ENCODE assay signal across 8 cellular contexts in the genomic region with DNA sequence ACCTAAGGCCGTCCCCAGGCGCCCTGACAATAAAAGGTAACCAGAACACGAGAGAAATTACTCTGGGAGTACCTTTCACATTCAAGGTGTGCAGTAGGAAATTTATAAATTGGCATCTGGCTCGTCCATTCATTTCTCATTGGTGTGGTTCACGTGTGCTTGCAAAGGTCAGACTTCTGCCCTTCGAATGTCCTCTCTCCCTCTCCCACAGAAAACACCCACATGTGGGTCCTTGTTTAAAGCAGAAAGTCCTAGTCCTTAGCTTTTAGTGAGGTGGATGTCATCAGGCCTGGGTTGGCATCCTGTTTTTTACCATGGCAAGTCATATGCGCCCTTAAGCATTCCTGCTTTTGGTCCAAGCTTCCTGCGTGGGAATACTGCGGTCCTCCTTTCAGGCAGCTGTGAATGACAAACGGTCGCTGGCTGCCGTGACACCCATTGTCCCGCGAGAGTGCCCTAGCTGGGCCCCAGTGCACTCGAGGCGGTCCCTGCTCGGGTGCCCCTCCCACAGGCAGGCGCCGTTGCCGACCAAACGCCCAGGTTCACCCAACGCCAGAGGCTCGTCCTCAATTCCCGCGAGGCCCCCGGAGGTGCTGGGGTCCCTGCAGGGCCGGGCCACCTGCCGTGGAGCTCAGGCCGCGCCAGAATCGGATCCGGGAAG. TPM values are rescaled to one million over a fixed set of nuclear protein-coding genes. Genes with fewer than 3 reads are reported as not detected.
DNase-seq lines count a peak whose midpoint lies in the region; TF ChIP-seq lines count a peak whose summit lies in the region.

A gene (plus strand): TSS at position 531 of the 661 bp plus-strand sequence. CDS start 140 bp downstream, outside the sequence.

- H3K4me1 ChIP-seq in MM.1S (ENCODE audit: low read length) (peaks cover 14% of the 10 kb centered on the region), osteoblast (ENCODE audit: insufficient read depth, low read length) (peaks cover 22% of the 10 kb centered on the region), thyroid gland (peaks cover 42 to 49% of the 10 kb centered on the region in 2 donors)

- no peaks in the 10 kb centered on the region for H3F3A ChIP-seq in MM.1S (ENCODE audit: insufficient read depth, low read length)

- H3K4me2 ChIP-seq in MM.1S (ENCODE audit: low read depth, low read length) (peak within 1 kb of the TSS; percentile 100), osteoblast (ENCODE audit: insufficient read depth, low read length) (peak within 1 kb of the TSS; percentile 76)

- no peaks in the 10 kb centered on the region for H3K36me3 ChIP-seq in MM.1S (replicated peaks; ENCODE audit: insufficient read depth, low read length)
- no peaks in the 10 kb centered on the region for H3K36me3 ChIP-seq in osteoblast (ENCODE audit: insufficient read depth, low read length)
- H3K36me3 ChIP-seq in thyroid gland: no peaks in the 10 kb centered on the region

- H3K36me3 Mint-ChIP-seq in activated naive CD4-positive, alpha-beta T cell treated with anti-CD3 and anti-CD28 coated beads, Interleukin-2, amount 10 ng/mL, durations not matched to agents 7 days and 5 days: peaks cover 33% of the 10 kb centered on the region

- H3K9me3 Mint-ChIP-seq in activated naive CD4-positive, alpha-beta T cell treated with anti-CD3 and anti-CD28 coated beads, Interleukin-2, amount 10 ng/mL, durations not matched to agents 7 days and 5 days: peaks cover 4% of the 10 kb centered on the region

- H3K4me1 Mint-ChIP-seq in activated naive CD4-positive, alpha-beta T cell treated with anti-CD3 and anti-CD28 coated beads, Interleukin-2, amount 10 ng/mL, durations not matched to agents 7 days and 5 days: peaks cover 54% of the 10 kb centered on the region

- peak within 1 kb of the TSS; percentile 93 for H3K27ac Mint-ChIP-seq in activated naive CD4-positive, alpha-beta T cell treated with anti-CD3 and anti-CD28 coated beads, Interleukin-2, amount 10 ng/mL, durations not matched to agents 7 days and 5 days

- H3K4me3 Mint-ChIP-seq in activated naive CD4-positive, alpha-beta T cell treated with anti-CD3 and anti-CD28 coated beads, Interleukin-2, amount 10 ng/mL, durations not matched to agents 7 days and 5 days: peak within 1 kb of the TSS; percentile 94

- no peaks in the 10 kb centered on the region for H3K9me2 ChIP-seq in MM.1S (replicated peaks; ENCODE audit: insufficient read depth, low read length)

- H3K27ac ChIP-seq in MM.1S (ENCODE audit: low read length): peak within 1 kb of the TSS; percentile 56; the same call in 1 of the 2 replicates
- peak within 1 kb of the TSS; percentile 84 for H3K27ac ChIP-seq in osteoblast (ENCODE audit: low read depth, low read length)
- H3K27ac ChIP-seq in thyroid gland: peak within 1 kb of the TSS; percentile 52 to 60 (median 58)

- peak; percentile 60 for DNase-seq in GM04503 (ENCODE audit: low read depth)
- peak; percentile 79 for DNase-seq in HCEC 1CT
- peak; percentile 87 for DNase-seq in MM.1S
- DNase-seq in SK-N-DZ (ENCODE audit: low spot score): peak; percentile 76
- DNase-seq in activated naive CD4-positive, alpha-beta T cell treated with anti-CD3 and anti-CD28 coated beads, Interleukin-2, amount 10 ng/mL, durations not matched to agents 7 days and 5 days: peak; percentile 89
- DNase-seq in globus pallidus (ENCODE audit: low spot score): peak; percentile 80
- DNase-seq in osteoblast (ENCODE audit: insufficient read length, low spot score, missing footprints): peak; percentile 95
- peak; percentile 94 for DNase-seq in thyroid gland

- H3K27me3 Mint-ChIP-seq in activated naive CD4-positive, alpha-beta T cell treated with anti-CD3 and anti-CD28 coated beads, Interleukin-2, amount 10 ng/mL, durations not matched to agents 7 days and 5 days: no peaks in the 10 kb centered on the region

- intact Hi-C loops in thyroid gland (cut with DNase I): no loop called here

- H3K9ac ChIP-seq in MM.1S (ENCODE audit: low read length): peak within 1 kb of the TSS; percentile 84

- H3K27me3 ChIP-seq in MM.1S (replicated peaks; ENCODE audit: insufficient read depth, low read length): no peaks in the 10 kb centered on the region
- no peaks in the 10 kb centered on the region for H3K27me3 ChIP-seq in osteoblast (ENCODE audit: insufficient read depth, low read length)
- no peaks in the 10 kb centered on the region for H3K27me3 ChIP-seq in thyroid gland

- CTCF ChIA-PET in activated naive CD4-positive, alpha-beta T cell treated with anti-CD3 and anti-CD28 coated beads, Interleukin-2, amount 10 ng/mL, durations not matched to agents 7 days and 5 days (lab: Charles Lee): interaction anchor here (1.2 to 1.9 kb wide), 3 partner anchors 15 to 434 kb away, joined by 3 to 7 read pairs (median 6); no protein-coding TSS in a partner anchor

- H3K4me3 ChIP-seq in MM.1S (ENCODE audit: low read length) (peak within 1 kb of the TSS; percentile 87), osteoblast (ENCODE audit: insufficient read depth, low read length) (peak within 1 kb of the TSS; percentile 80), thyroid gland (replicated peaks in 1 of 3) (peak within 1 kb of the TSS; percentile 45 to 69 (median 63))

- WGBS in thyroid gland, 2 donors: 17 to 31% methylated on average over 7 to 12 of the region's 32 CpGs

- no peaks in the 10 kb centered on the region for H3K9me3 ChIP-seq in MM.1S (replicated peaks; ENCODE audit: insufficient read depth, low read length)
- no peaks in the 10 kb centered on the region for H3K9me3 ChIP-seq in osteoblast (ENCODE audit: low read depth, low read length)
- H3K9me3 ChIP-seq in thyroid gland: no peaks in the 10 kb centered on the region

- H4K20me1 ChIP-seq in MM.1S (ENCODE audit: insufficient read depth, low read length) (no peaks in the 10 kb centered on the region), osteoblast (ENCODE audit: insufficient read depth, low read length) (peaks cover 17% of the 10 kb centered on the region)

- H2AFZ ChIP-seq in MM.1S (ENCODE audit: low read length) (peak within 1 kb of the TSS; percentile 91), osteoblast (ENCODE audit: low read length) (peak within 1 kb of the TSS; percentile 96)

- peaks cover 39% of the 10 kb centered on the region for H3K79me2 ChIP-seq in MM.1S (ENCODE audit: low read length)
- peaks cover 49% of the 10 kb centered on the region for H3K79me2 ChIP-seq in osteoblast (ENCODE audit: insufficient read depth, low read length)

- TF ChIP-seq CTCF in MM.1S (IDR thresholded peaks at IDR 0.05; ENCODE audit: low read length): no peak
- TF ChIP-seq CTCF in osteoblast (IDR thresholded peaks at IDR 0.05; ENCODE audit: extremely low read depth, low read depth, low read length): no peak
- no peak for TF ChIP-seq CTCF in thyroid gland (IDR thresholded peaks at IDR 0.05)

- peak in 1 of 2 donors; percentile 87 for TF ChIP-seq POLR2A in thyroid gland (IDR thresholded peaks at IDR 0.05)

RNA-seq across cellular contexts. Expression of the gene that starts here (rescaled TPM):
- polyA plus RNA-seq in SK-N-DZ (2014; cell fraction: cytosol; rRNA removed): 3.1 and 3.2 TPM in 2 replicates
- polyA plus RNA-seq in SK-N-DZ (2014; cell fraction: nucleus; rRNA removed): 1.1 and 1.6 TPM in 2 replicates
- total RNA-seq in osteoblast: 8.3 and 12.4 TPM in 2 replicates
- total RNA-seq in thyroid gland: 10 to 100 TPM in 1 of 4 donors, 1 to 10 TPM in 3; 7.9 to 10.2 (median 9.6) TPM

Comparison
In these comparisons a context has a peak if more than half of its experiments do, and no peak if none do; other contexts are left out.
1. Peak in every context shown above with its lines: DNase-seq, H3K4me3 ChIP-seq and H3K27ac ChIP-seq.